Comparison of ENCODE assay signal across 18 cellular contexts in the genomic region with DNA sequence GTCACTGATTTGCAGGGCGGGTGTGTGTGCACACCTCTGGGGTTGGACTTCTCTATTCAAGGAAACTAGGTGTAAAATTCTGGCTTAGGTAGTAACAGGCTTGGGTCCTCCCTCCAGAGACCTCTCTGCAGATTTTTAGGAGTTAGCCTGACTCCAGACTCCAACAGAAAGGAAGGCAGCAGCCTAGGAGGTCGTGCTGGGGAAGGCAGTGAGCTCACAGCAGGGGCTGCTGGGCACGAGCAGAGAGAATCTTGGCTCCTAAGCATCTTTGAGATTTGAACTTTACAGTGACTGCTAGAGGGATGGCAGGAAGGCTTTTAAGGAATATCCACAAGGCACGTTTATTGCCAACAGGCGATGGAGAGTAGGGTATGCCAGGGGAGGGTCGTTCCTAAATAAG.
DNase-seq lines count a peak whose midpoint lies in the region; ATAC-seq and TF ChIP-seq lines count a peak whose summit lies in the region.
"Had no signal": no experiment of that assay in that cellular context is flagged by ENCODE, and none has a peak within 500 bp of the region (broad histone marks: within the 10 kb centered on the region; RNA-seq: fewer than 3 reads in every experiment).

No MANE protein-coding gene starts in this region.

- H3K27ac ChIP-seq in SK-N-MC (peak overlapping the region; percentile 50; the same call in 1 of the 2 replicates), endodermal cell (ENCODE audit: low read depth, low read length) (no peak overlapping the region), sigmoid colon (peak overlapping the region in 3 of 4 donors; percentile 1 to 63 (median 17))
- H3K27ac ChIP-seq: HL-60, prostate gland had no signal

- H3K27me3 Mint-ChIP-seq in activated CD4-positive, alpha-beta memory T cell treated with anti-CD3 and anti-CD28 coated beads for 36 hours = no peaks in the 10 kb centered on the region
- no peaks in the 10 kb centered on the region for H3K27me3 Mint-ChIP-seq in activated CD4-positive, alpha-beta memory T cell treated with anti-CD3 and anti-CD28 coated beads, Interleukin-2, amount 10 ng/mL, durations not matched to agents 7 days and 5 days
- H3K27me3 Mint-ChIP-seq in endodermal cell (ENCODE audit: insufficient read depth) = no peaks in the 10 kb centered on the region
- H3K27me3 Mint-ChIP-seq: activated naive CD4-positive, alpha-beta T cell treated with anti-CD3 and anti-CD28 coated beads, Interleukin-2, amount 10 ng/mL, durations not matched to agents 7 days and 5 days; memory B cell had no signal

- POLR2A ChIA-PET in activated CD4-positive, alpha-beta memory T cell treated with anti-CD3 and anti-CD28 coated beads for 36 hours (lab: Charles Lee) = no interaction called here
- POLR2A ChIA-PET in activated CD4-positive, alpha-beta memory T cell treated with anti-CD3 and anti-CD28 coated beads, Interleukin-2, amount 10 ng/mL, durations not matched to agents 7 days and 5 days (lab: Charles Lee) = no interaction called here

- H3K4me3 Mint-ChIP-seq in activated CD4-positive, alpha-beta memory T cell treated with anti-CD3 and anti-CD28 coated beads for 36 hours = no peak overlapping the region
- H3K4me3 Mint-ChIP-seq in activated CD4-positive, alpha-beta memory T cell treated with anti-CD3 and anti-CD28 coated beads, Interleukin-2, amount 10 ng/mL, durations not matched to agents 7 days and 5 days = no peak overlapping the region
- no peak overlapping the region for H3K4me3 Mint-ChIP-seq in endodermal cell
- H3K4me3 Mint-ChIP-seq: activated naive CD4-positive, alpha-beta T cell treated with anti-CD3 and anti-CD28 coated beads, Interleukin-2, amount 10 ng/mL, durations not matched to agents 7 days and 5 days; HFFc6; memory B cell; natural killer cell had no signal

- H3K27me3 ChIP-seq in endodermal cell (ENCODE audit: control insufficient read depth, insufficient read depth, low read length, poor library complexity, severe bottlenecking) (no peaks in the 10 kb centered on the region), sigmoid colon (no peaks in the 10 kb centered on the region)

- H3K36me3 ChIP-seq in SK-N-MC (ENCODE audit: insufficient read depth, low read length) (peaks cover 4% of the 10 kb centered on the region; the same call in 1 of the 2 replicates), endodermal cell (ENCODE audit: control insufficient read depth, insufficient read depth, low read length) (peaks cover 14% of the 10 kb centered on the region), sigmoid colon (peaks cover under 1 to 93% (median 18%) of the 10 kb centered on the region in 4 donors)
- H3K36me3 ChIP-seq: prostate gland had no signal

- CTCF ChIA-PET in activated CD4-positive, alpha-beta memory T cell treated with anti-CD3 and anti-CD28 coated beads for 36 hours (lab: Charles Lee) = no interaction called here
- CTCF ChIA-PET in activated CD4-positive, alpha-beta memory T cell treated with anti-CD3 and anti-CD28 coated beads, Interleukin-2, amount 10 ng/mL, durations not matched to agents 7 days and 5 days (lab: Charles Lee) = no interaction called here

- H3K4me1 ChIP-seq in endodermal cell (ENCODE audit: control insufficient read depth, insufficient read depth, low read length) (no peaks in the 10 kb centered on the region), sigmoid colon (peaks cover 0 to 39% (median 23%) of the 10 kb centered on the region in 4 donors)
- H3K4me1 ChIP-seq: prostate gland had no signal

- no peak for TF ChIP-seq POLR2A in sigmoid colon (IDR thresholded peaks at IDR 0.05)

- H3K9me3 ChIP-seq in SK-N-MC (ENCODE audit: low read depth, low read length) (no peaks in the 10 kb centered on the region), endodermal cell (ENCODE audit: control insufficient read depth, low read length) (no peaks in the 10 kb centered on the region), sigmoid colon (no peaks in the 10 kb centered on the region)
- H3K9me3 ChIP-seq: prostate gland had no signal

- no peak for DNase-seq in activated CD4-positive, alpha-beta memory T cell treated with anti-CD3 and anti-CD28 coated beads for 36 hours
- no peak for DNase-seq in activated CD4-positive, alpha-beta memory T cell treated with anti-CD3 and anti-CD28 coated beads, Interleukin-2, amount 10 ng/mL, durations not matched to agents 7 days and 5 days
- DNase-seq in SK-N-MC (ENCODE audit: low read depth, low spot score) (no peak), endodermal cell (peak; percentile 53), sigmoid colon (no peak), ecto neural progenitor cell (ENCODE audit: low spot score) (no peak)
- DNase-seq in stimulated activated CD4-positive, alpha-beta T cell treated with anti-CD3 and anti-CD28 coated beads, Interleukin-2, amount 100 ng/mL, for 48 hours = no peak
- DNase-seq: 8988T; activated CD4-positive, alpha-beta T cell treated with anti-CD3 and anti-CD28 coated beads, Interleukin-2, amount 50 U/mL, for 1 hour; activated naive CD4-positive, alpha-beta T cell treated with anti-CD3 and anti-CD28 coated beads, Interleukin-2, amount 10 ng/mL, durations not matched to agents 7 days and 5 days; EL; HFFc6; natural killer cell; NCI-H748 treated with DMSO at 0.1 percent for 48 hours had no signal

- H3K4me3 ChIP-seq in SK-N-MC (peak overlapping the region; percentile 49; the same call in 1 of the 2 replicates), endodermal cell (ENCODE audit: low read length) (no peak overlapping the region), sigmoid colon (no peak overlapping the region)
- H3K4me3 ChIP-seq: prostate gland had no signal

- H3K4me1 Mint-ChIP-seq in activated CD4-positive, alpha-beta memory T cell treated with anti-CD3 and anti-CD28 coated beads for 36 hours (ENCODE audit: low read depth) = peaks cover 37% of the 10 kb centered on the region
- H3K4me1 Mint-ChIP-seq in activated CD4-positive, alpha-beta memory T cell treated with anti-CD3 and anti-CD28 coated beads, Interleukin-2, amount 10 ng/mL, durations not matched to agents 7 days and 5 days = peaks cover 4% of the 10 kb centered on the region
- peaks cover 4% of the 10 kb centered on the region for H3K4me1 Mint-ChIP-seq in endodermal cell
- H3K4me1 Mint-ChIP-seq: activated naive CD4-positive, alpha-beta T cell treated with anti-CD3 and anti-CD28 coated beads, Interleukin-2, amount 10 ng/mL, durations not matched to agents 7 days and 5 days had no signal

- H3K9ac ChIP-seq in SK-N-MC (ENCODE audit: insufficient read length) (no peak overlapping the region), endodermal cell (ENCODE audit: extremely low read depth, low read length, poor library complexity, severe bottlenecking) (no peak overlapping the region)

- TF ChIP-seq CTCF in endodermal cell (conservative IDR thresholded peaks at IDR 0.05) = no peak
- no peak for TF ChIP-seq CTCF in sigmoid colon (IDR thresholded peaks at IDR 0.05)

- no peaks in the 10 kb centered on the region for H3K9me3 Mint-ChIP-seq in activated CD4-positive, alpha-beta memory T cell treated with anti-CD3 and anti-CD28 coated beads for 36 hours
- no peaks in the 10 kb centered on the region for H3K9me3 Mint-ChIP-seq in activated CD4-positive, alpha-beta memory T cell treated with anti-CD3 and anti-CD28 coated beads, Interleukin-2, amount 10 ng/mL, durations not matched to agents 7 days and 5 days
- no peaks in the 10 kb centered on the region for H3K9me3 Mint-ChIP-seq in endodermal cell
- H3K9me3 Mint-ChIP-seq: activated naive CD4-positive, alpha-beta T cell treated with anti-CD3 and anti-CD28 coated beads, Interleukin-2, amount 10 ng/mL, durations not matched to agents 7 days and 5 days; HFFc6; memory B cell; natural killer cell had no signal

- intact Hi-C loops in activated CD4-positive, alpha-beta memory T cell treated with anti-CD3 and anti-CD28 coated beads for 36 hours (cut with micrococcal nuclease) = no loop called here
- intact Hi-C loops in sigmoid colon (cut with DNase I) = no loop called here

- H3K27ac Mint-ChIP-seq in activated CD4-positive, alpha-beta memory T cell treated with anti-CD3 and anti-CD28 coated beads for 36 hours = peak overlapping the region; percentile 35
- no peak overlapping the region for H3K27ac Mint-ChIP-seq in activated CD4-positive, alpha-beta memory T cell treated with anti-CD3 and anti-CD28 coated beads, Interleukin-2, amount 10 ng/mL, durations not matched to agents 7 days and 5 days
- H3K27ac Mint-ChIP-seq in endodermal cell = no peak overlapping the region
- H3K27ac Mint-ChIP-seq: activated naive CD4-positive, alpha-beta T cell treated with anti-CD3 and anti-CD28 coated beads, Interleukin-2, amount 10 ng/mL, durations not matched to agents 7 days and 5 days; HFFc6; natural killer cell had no signal

- no peak for TF ChIP-seq EP300 in sigmoid colon (IDR thresholded peaks at IDR 0.05)

- 59 to 69% methylated on average over 4 to 6 of the region's 6 CpGs for WGBS in endodermal cell (ENCODE audit: insufficient coverage in 1 of 2, insufficient read length in 1 of 2), 2 experiments
- WGBS in sigmoid colon, 2 donors = 61 to 74% methylated on average over 6 of the region's 6 CpGs

- peaks cover 64% of the 10 kb centered on the region for H3K36me3 Mint-ChIP-seq in activated CD4-positive, alpha-beta memory T cell treated with anti-CD3 and anti-CD28 coated beads for 36 hours
- peaks cover 67% of the 10 kb centered on the region for H3K36me3 Mint-ChIP-seq in activated CD4-positive, alpha-beta memory T cell treated with anti-CD3 and anti-CD28 coated beads, Interleukin-2, amount 10 ng/mL, durations not matched to agents 7 days and 5 days (ENCODE audit: low read depth)
- peaks cover 54% of the 10 kb centered on the region for H3K36me3 Mint-ChIP-seq in endodermal cell (ENCODE audit: low read depth)

- ATAC-seq in HG03097 (IDR thresholded peaks at IDR 0.05; ENCODE audit: low FRiP score, unreplicated experiment) = no peak
- ATAC-seq: natural killer cell had no signal
